Comparison of ENCODE assay signal across 19 cellular contexts in genomic region chr10:132279873-132280645, GRCh38. TPM values are rescaled to one million over a fixed set of nuclear protein-coding genes. Genes with fewer than 3 reads are reported as not detected.
DNase-seq lines count a peak whose midpoint lies in the region; ATAC-seq, FAIRE-seq and TF ChIP-seq lines count a peak whose summit lies in the region.
"Had no signal": no experiment of that assay in that cellular context is flagged by ENCODE, and none has a peak within 500 bp of the region (broad histone marks: within the 10 kb centered on the region; RNA-seq: fewer than 3 reads in every experiment).

No MANE protein-coding gene starts in this region.

- WGBS in A549 (ENCODE audit: missing lambda C conversion rate): 63% methylated on average over 40 of the region's 43 CpGs

- no peak for TF ChIP-seq POLR2A in A549 (IDR thresholded peaks at IDR 0.05; ENCODE audit: low read length)

- FAIRE-seq in A549 (lab: Jason Lieb, UNC): no peak
- peak; percentile 88 for FAIRE-seq in bronchial epithelial cell (lab: Jason Lieb, UNC)
- FAIRE-seq: H54, HTR-8/SVneo had no signal

- no peaks in the 10 kb centered on the region for H3K79me2 ChIP-seq in osteoblast (ENCODE audit: insufficient read depth, low read length)

- H3K9me3 Mint-ChIP-seq in CD14-positive monocyte: peaks cover 0 to 10% (median 3%) of the 10 kb centered on the region in 7 donors

- peaks cover 12% of the 10 kb centered on the region for H4K20me1 ChIP-seq in osteoblast (ENCODE audit: insufficient read depth, low read length)

- no peak for TF ChIP-seq RAD21 in A549 (conservative IDR thresholded peaks at IDR 0.05 in 1 of 2, IDR thresholded peaks at IDR 0.05 in 1 of 2)

- H2AFZ ChIP-seq in osteoblast (ENCODE audit: low read length): no peak overlapping the region

- ATAC-seq in A549 (peak in 1 of 2 experiments; percentile 18; a peak in 2 of 6 replicates), HG03280 (IDR thresholded peaks at IDR 0.05; ENCODE audit: unreplicated experiment) (no peak)

- H3K4me1 ChIP-seq in A549 (no peaks in the 10 kb centered on the region), osteoblast (ENCODE audit: insufficient read depth, low read length) (no peaks in the 10 kb centered on the region)

- no peaks in the 10 kb centered on the region for H3K36me3 Mint-ChIP-seq in CD14-positive monocyte

- no peak for TF ChIP-seq EP300 in A549 (IDR thresholded peaks at IDR 0.05)

- H3K4me2 ChIP-seq in A549 (no peak overlapping the region), osteoblast (ENCODE audit: insufficient read depth, low read length) (no peak overlapping the region)
- H3K4me2 ChIP-seq: SK-N-SH had no signal

- intact Hi-C loops in CD14-positive monocyte (cut with micrococcal nuclease): no loop called here

- POLR2A ChIA-PET in A549 (lab: Yijun Ruan, JAX): no interaction called here

- H3K9me3 ChIP-seq in A549 (no peaks in the 10 kb centered on the region), osteoblast (ENCODE audit: low read depth, low read length) (no peaks in the 10 kb centered on the region)
- H3K9me3 ChIP-seq: SK-N-SH had no signal

- H3K27me3 ChIP-seq in bronchial epithelial cell (ENCODE audit: control insufficient read depth, insufficient read depth, low read length) (no peaks in the 10 kb centered on the region), osteoblast (ENCODE audit: insufficient read depth, low read length) (no peaks in the 10 kb centered on the region)

- H3K27ac ChIP-seq in A549 (no peak overlapping the region), osteoblast (ENCODE audit: low read depth, low read length) (no peak overlapping the region)
- H3K27ac ChIP-seq: C4-2B had no signal

- H3K4me3 ChIP-seq in A549 (no peak overlapping the region), bronchial epithelial cell (ENCODE audit: low read depth, low read length) (no peak overlapping the region), osteoblast (ENCODE audit: insufficient read depth, low read length) (no peak overlapping the region)

- peak overlapping the region in 1 of 7 donors; percentile 19 for H3K27ac Mint-ChIP-seq in CD14-positive monocyte

- no peak for TF ChIP-seq CTCF in A549 (IDR thresholded peaks at IDR 0.05)
- TF ChIP-seq CTCF in CD14-positive monocyte (IDR thresholded peaks at IDR 0.05): no peak
- no peak for TF ChIP-seq CTCF in bronchial epithelial cell (IDR thresholded peaks at IDR 0.05; ENCODE audit: insufficient read depth, low read length, severe bottlenecking)
- no peak for TF ChIP-seq CTCF in osteoblast (IDR thresholded peaks at IDR 0.05; ENCODE audit: extremely low read depth, low read depth, low read length)

- DNase-seq in A549 (ENCODE audit: low read depth in 1 of 2, low spot score in 1 of 2) (no peak), CD14-positive monocyte (ENCODE audit: low spot score) (peak; percentile 14), bronchial epithelial cell (ENCODE audit: low read depth) (no peak), osteoblast (ENCODE audit: insufficient read length, low spot score, missing footprints) (peak; percentile 37), NCI-H1436 (lab: John Stamatoyannopoulos, UW) (no peak), NCI-H128 (lab: John Stamatoyannopoulos, UW; ENCODE audit: unreplicated experiment) (no peak)
- DNase-seq: DMS79, MM.1S, NCI-H1092 treated with DMSO at 0.1 percent for 48 hours, NCI-H1694 treated with DMSO at 0.1 percent for 48 hours, NCI-H226, NCI-H524, NCI-H82, SHP77 treated with DMSO at 0.1 percent for 48 hours, SK-N-SH had no signal

- no peak overlapping the region for H3K4me3 Mint-ChIP-seq in CD14-positive monocyte

- H3K4me1 Mint-ChIP-seq in CD14-positive monocyte: peaks cover 3% of the 10 kb centered on the region

- peaks cover 8 to 10% (median 9%) of the 10 kb centered on the region in 3 donors for H3K27me3 Mint-ChIP-seq in CD14-positive monocyte (ENCODE audit: low read depth in 3 of 3)

- H3K36me3 ChIP-seq in bronchial epithelial cell (ENCODE audit: control insufficient read depth, insufficient read depth, low read length) (no peaks in the 10 kb centered on the region), osteoblast (ENCODE audit: insufficient read depth, low read length) (no peaks in the 10 kb centered on the region)

- CTCF ChIA-PET in A549 (lab: Yijun Ruan, JAX): no interaction called here

TF ChIP-seq in A549, 52 proteins besides CTCF, POLR2A, EP300 and RAD21:
- no peak for TF ChIP-seq NFE2L2 (conservative IDR thresholded peaks at IDR 0.05; ENCODE audit: low read length)
- TF ChIP-seq E2F6 (IDR thresholded peaks at IDR 0.05; ENCODE audit: borderline replicate concordance, low read depth): no peak
- peak; percentile 33; the same call in 1 of the 2 replicates for TF ChIP-seq USF2 (IDR thresholded peaks at IDR 0.05)

RNA-seq across cellular contexts. Expression of gene STK32C, which starts 27.7 kb away (rescaled TPM):
- 23.5 and 29.9 TPM in 2 replicates for polyA plus RNA-seq in A549 (2011; rRNA removed)
- 51.5 and 53.2 TPM in 2 replicates for polyA plus RNA-seq in A549 (2012; cell fraction: cytosol; rRNA removed)
- 52.9 and 56.5 TPM in 2 replicates for polyA plus RNA-seq in A549 (2012; cell fraction: nucleus; rRNA removed)
- polyA plus RNA-seq in A549 (2017; fragmentation: RNase III; extraction: RNeasy Plus Mini Kit Qiagen cat#74134 plus additional on column Dnase treatment): 41.5 to 47.9 TPM (median 43.6 TPM) in 3 replicates
- polyA minus RNA-seq in A549 (2011; rRNA and poly(A)+ RNA removed): 20.3 and 22.3 TPM in 2 replicates
- 10 to 100 TPM; 13.6 to 18.4 TPM for polyA plus RNA-seq in CD14-positive monocyte
- 9.7 and 14.6 TPM in 2 replicates for total RNA-seq in bronchial epithelial cell
- total RNA-seq in osteoblast: 12.7 and 14.5 TPM in 2 replicates

RNA-seq across cellular contexts. Expression of gene LRRC27, which starts 51.9 kb away (rescaled TPM):
- polyA plus RNA-seq in A549 (2011; rRNA removed): 6.9 and 9.0 TPM in 2 replicates
- polyA plus RNA-seq in A549 (2012; cell fraction: cytosol; rRNA removed): 4.3 and 4.8 TPM in 2 replicates
- 8.4 and 12.2 TPM in 2 replicates for polyA plus RNA-seq in A549 (2012; cell fraction: nucleus; rRNA removed)
- polyA plus RNA-seq in A549 (2017; fragmentation: RNase III; extraction: RNeasy Plus Mini Kit Qiagen cat#74134 plus additional on column Dnase treatment): 6.5 to 8.3 TPM (median 6.9 TPM) in 3 replicates
- polyA minus RNA-seq in A549 (2011; rRNA and poly(A)+ RNA removed): 5.3 and 7.4 TPM in 2 replicates
- 1 to 10 TPM; 3.6 TPM for polyA plus RNA-seq in CD14-positive monocyte
- total RNA-seq in bronchial epithelial cell: 4.7 and 6.9 TPM in 2 replicates
- total RNA-seq in osteoblast: 11.2 and 13.4 TPM in 2 replicates

Comparison
In these comparisons a context has a peak if more than half of its experiments do, and no peak if none do; other contexts are left out.
1. DNase-seq: peak in CD14-positive monocyte (single experiment) and osteoblast (single experiment); none in A549 (0 of 2), bronchial epithelial cell (single experiment), NCI-H1436 (single experiment) and NCI-H128 (single experiment).